In the genomic region with DNA sequence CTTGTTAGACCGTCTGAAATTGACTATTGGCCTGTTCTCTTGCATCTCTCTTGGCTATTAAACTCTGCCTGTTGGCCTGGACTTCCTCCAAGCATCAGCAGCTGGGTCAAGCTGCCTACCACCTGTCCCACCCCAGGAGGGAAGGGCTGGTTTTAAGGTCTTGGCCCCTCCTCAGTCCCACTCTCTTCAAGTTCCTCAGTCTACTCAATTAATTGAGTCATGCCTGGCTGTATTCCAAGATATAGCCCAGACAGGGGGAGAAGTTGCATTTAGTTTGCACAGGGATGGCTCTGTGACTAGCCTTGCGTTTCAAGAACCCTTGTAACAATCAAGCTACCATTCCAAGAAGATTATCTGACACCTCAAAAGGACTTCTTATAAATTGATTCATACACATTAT, we compare ENCODE assay signal across 22 cellular contexts.
DNase-seq lines count a peak whose midpoint lies in the region; ATAC-seq and TF ChIP-seq lines count a peak whose summit lies in the region.
"Had no signal": no experiment of that assay in that cellular context is flagged by ENCODE, and none has a peak within 500 bp of the region (broad histone marks: within the 10 kb centered on the region; RNA-seq: fewer than 3 reads in every experiment).

No MANE protein-coding gene starts in this region.

- 82 to 93% methylated on average over 2 of the region's 2 CpGs for WGBS in GM23248 (ENCODE audit: low coverage in 1 of 2, low lambda C conversion rate in 2 of 2, missing lambda C conversion rate in 2 of 2), 2 experiments

- H3K4me1 ChIP-seq in A673 (ENCODE audit: insufficient read depth, low read length, poor library complexity, severe bottlenecking) = peaks cover 10% of the 10 kb centered on the region
- H3K4me1 ChIP-seq in GM23248 (ENCODE audit: insufficient read depth) = peaks cover 20% of the 10 kb centered on the region

- CTCF ChIA-PET in A673 (lab: Charles Lee) = no interaction called here

- in situ Hi-C loops in GM23248 (cut with MboI) = no loop called here

- DNase-seq in A673 (ENCODE audit: low spot score) (peak; percentile 48), GM23248 (peak; percentile 23), astrocyte of the hippocampus (ENCODE audit: low read depth, low spot score) (peak; percentile 38), kidney tubule cell (ENCODE audit: low spot score) (peak; percentile 2), nucleus accumbens (lab: John Stamatoyannopoulos, UW) (no peak), LoVo (ENCODE audit: low spot score) (no peak)
- DNase-seq: activated CD4-positive, alpha-beta T cell treated with anti-CD3 and anti-CD28 coated beads, Interleukin-2, amount 50 U/mL, for 48 hours; activated T-cell treated with anti-CD3 and anti-CD28 coated beads for 4 hours; CD4-positive, CD25-positive, alpha-beta regulatory T cell; hippocampal formation; natural killer cell; NCI-H1417; NCI-H526 treated with DMSO at 0.1 percent for 48 hours; posterior cingulate gyrus; SIG-M5; stimulated activated CD4-positive, alpha-beta T cell treated with anti-CD3 and anti-CD28 coated beads, Interleukin-4, amount 100 ng/mL, for 24 hours had no signal

- H3K27ac ChIP-seq in A673 (ENCODE audit: low read depth, low read length, poor library complexity, severe bottlenecking) (no peak overlapping the region), GM23248 (no peak overlapping the region)
- H3K27ac ChIP-seq: KMS-11, VCaP had no signal

- H3F3A ChIP-seq in GM23248 (ENCODE audit: insufficient read depth) = peaks cover 4% of the 10 kb centered on the region

- H2AFZ ChIP-seq in GM23248 = no peak overlapping the region
- H2AFZ ChIP-seq: GM23338 had no signal

- H4K20me1 ChIP-seq in GM23248 (ENCODE audit: insufficient read depth) = no peaks in the 10 kb centered on the region

- no peak for TF ChIP-seq CTCF in A673 (conservative IDR thresholded peaks at IDR 0.05; ENCODE audit: low read depth, low read length)

- H3K4me2 ChIP-seq in GM23248 (ENCODE audit: unreplicated experiment) = no peak overlapping the region
- H3K4me2 ChIP-seq: GM23338, KMS-11, smooth muscle cell had no signal

- POLR2A ChIA-PET in A673 (lab: Charles Lee; ENCODE audit: low non-redundant PET) = no interaction called here

- H3K27me3 ChIP-seq in A673 (replicated peaks; ENCODE audit: insufficient read depth, low read depth, low read length, poor library complexity) = no peaks in the 10 kb centered on the region
- H3K27me3 ChIP-seq in GM23248 (replicated peaks; ENCODE audit: insufficient read depth) = no peaks in the 10 kb centered on the region; the same call in 1 of the 2 replicates

- H3K4me3 ChIP-seq in A673 (ENCODE audit: low read depth, low read length, poor library complexity, severe bottlenecking) = no peak overlapping the region
- H3K4me3 ChIP-seq in GM23248 = 0 out of 2 replicates have a peak overlapping the region, but pooled peaks have one; percentile 12
- H3K4me3 ChIP-seq: GM23338, smooth muscle cell had no signal

- intact Hi-C loops in A673 (cut with micrococcal nuclease; ENCODE audit: unreplicated experiment) = no loop called here

- BruUV-seq in A673 (replicated peaks; lab: Mats Ljungman, UMichigan) = no TSS peak

- ATAC-seq in GM18520 (IDR thresholded peaks at IDR 0.05; ENCODE audit: unreplicated experiment) = no peak
- no peak for ATAC-seq in HG03571 (IDR thresholded peaks at IDR 0.05; ENCODE audit: unreplicated experiment)
- ATAC-seq: GM23338, natural killer cell had no signal

- H3K9me3 ChIP-seq in A673 (ENCODE audit: low read depth, low read length, poor library complexity, severe bottlenecking) (no peaks in the 10 kb centered on the region), GM23248 (ENCODE audit: low read depth) (no peaks in the 10 kb centered on the region)

- no peaks in the 10 kb centered on the region for H3K36me3 ChIP-seq in A673 (ENCODE audit: insufficient read depth, low read length, poor library complexity, severe bottlenecking)
- no peaks in the 10 kb centered on the region for H3K36me3 ChIP-seq in GM23248 (ENCODE audit: low read depth)

- H3K79me2 ChIP-seq in GM23248 (ENCODE audit: insufficient read depth) = no peaks in the 10 kb centered on the region

- no peaks in the 10 kb centered on the region for H3K9me2 ChIP-seq in GM23248 (ENCODE audit: insufficient read depth)

- H3K9ac ChIP-seq in GM23248 = no peak overlapping the region
- H3K9ac ChIP-seq: KMS-11 had no signal

Comparison
In these comparisons a context has a peak if more than half of its experiments do, and no peak if none do; other contexts are left out.
1. DNase-seq: peak in A673 (single experiment), GM23248 (single experiment), astrocyte of the hippocampus (single experiment) and kidney tubule cell (single experiment); none in nucleus accumbens (0 of 56) and LoVo (single experiment).